ENCODE assay signal across 8 cellular contexts in genomic region chr1:175023043-175023921, GRCh38. TPM values are rescaled to one million over a fixed set of nuclear protein-coding genes. Genes with fewer than 3 reads are reported as not detected.
DNase-seq lines count a peak whose midpoint lies in the region; ATAC-seq and TF ChIP-seq lines count a peak whose summit lies in the region.

TSS of gene MRPS14 (minus strand) at chr1:175023425. CDS start at chr1:175023408, 17 bp downstream.

- H3K9me3 Mint-ChIP-seq in WTC11: peaks cover 6% of the 10 kb centered on the region
- H3K9me3 Mint-ChIP-seq in immature natural killer cell: peaks cover 0 to 5% (median 0%) of the 10 kb centered on the region in 6 donors

- H3K27me3 Mint-ChIP-seq in WTC11 (ENCODE audit: low read depth) (no peaks in the 10 kb centered on the region), immature natural killer cell (ENCODE audit: low read depth in 3 of 3) (peaks cover 4 to 16% (median 8%) of the 10 kb centered on the region in 3 donors)

- peak; percentile 98 for DNase-seq in AG08395 (ENCODE audit: low spot score)
- DNase-seq in NCI-H226: peak; percentile 94
- peak; percentile 99 for DNase-seq in WTC11 (ENCODE audit: low spot score)
- DNase-seq in cardiac fibroblast (ENCODE audit: low read depth in 2 of 2): peak; percentile 99
- peak; percentile 97 to 98 (median 97) for DNase-seq in immature natural killer cell
- DNase-seq in smooth muscle cell of the brain vasculature (ENCODE audit: low read depth, low spot score): peak; percentile 98

- CTCF ChIA-PET in WTC11 (lab: Charles Lee): interaction anchor here (0.7 to 2.7 kb wide), 7 partner anchors 24 to 410 kb away, joined by 3 to 24 read pairs (median 10); partner anchors contain the start of gene CACYBP

- H3K27ac Mint-ChIP-seq in WTC11 (peak within 1 kb of the TSS; percentile 97), immature natural killer cell (peak within 1 kb of the TSS; percentile 93 to 99 (median 96))

- H3K4me3 Mint-ChIP-seq in WTC11: peak within 1 kb of the TSS; percentile 98
- peak within 1 kb of the TSS; percentile 91 to 98 (median 96) for H3K4me3 Mint-ChIP-seq in immature natural killer cell

- H3K36me3 Mint-ChIP-seq in WTC11 (peaks cover 1% of the 10 kb centered on the region; the same call in 1 of the 2 replicates), immature natural killer cell (peaks cover 0 to 8% (median 7%) of the 10 kb centered on the region in 3 donors)

- ATAC-seq in GM18909 (IDR thresholded peaks at IDR 0.05; ENCODE audit: poor library complexity, unreplicated experiment) (peak; percentile 94), HG03175 (IDR thresholded peaks at IDR 0.05; ENCODE audit: unreplicated experiment) (peak; percentile 94), WTC11 (peak; percentile 97)

- H3K4me3 ChIP-seq in cardiac fibroblast (replicated peaks in 1 of 2; ENCODE audit: low read depth in 2 of 2, low read length in 2 of 2): peak within 1 kb of the TSS; percentile 91 to 97

- H3K4me1 Mint-ChIP-seq in WTC11 (peaks cover 4% of the 10 kb centered on the region), immature natural killer cell (peaks cover 27 to 32% of the 10 kb centered on the region in 2 donors)

- POLR2A ChIA-PET in WTC11 (lab: Charles Lee): interaction anchor here (0.5 to 2.0 kb wide), 10 partner anchors 11 to 291 kb away, joined by 3 to 27 read pairs (median 4); partner anchors contain the start of gene CACYBP

- no peak for TF ChIP-seq CTCF in WTC11 (IDR thresholded peaks at IDR 0.05)
- no peak for TF ChIP-seq CTCF in cardiac fibroblast (IDR thresholded peaks at IDR 0.05; ENCODE audit: low read depth, low read length)

TF ChIP-seq in WTC11, 78 proteins besides CTCF, POLR2A, EP300 and RAD21 (continues in another document):
- TF ChIP-seq ETV6 (CRISPR knock-in tag; IDR thresholded peaks at IDR 0.05): peak; percentile 83
- TF ChIP-seq ATF2 (CRISPR knock-in tag; IDR thresholded peaks at IDR 0.05; ENCODE audit: borderline replicate concordance, low read depth): no peak
- no peak for TF ChIP-seq ZNF219 (CRISPR knock-in tag; IDR thresholded peaks at IDR 0.05; ENCODE audit: borderline replicate concordance)
- TF ChIP-seq, protein P1, sequence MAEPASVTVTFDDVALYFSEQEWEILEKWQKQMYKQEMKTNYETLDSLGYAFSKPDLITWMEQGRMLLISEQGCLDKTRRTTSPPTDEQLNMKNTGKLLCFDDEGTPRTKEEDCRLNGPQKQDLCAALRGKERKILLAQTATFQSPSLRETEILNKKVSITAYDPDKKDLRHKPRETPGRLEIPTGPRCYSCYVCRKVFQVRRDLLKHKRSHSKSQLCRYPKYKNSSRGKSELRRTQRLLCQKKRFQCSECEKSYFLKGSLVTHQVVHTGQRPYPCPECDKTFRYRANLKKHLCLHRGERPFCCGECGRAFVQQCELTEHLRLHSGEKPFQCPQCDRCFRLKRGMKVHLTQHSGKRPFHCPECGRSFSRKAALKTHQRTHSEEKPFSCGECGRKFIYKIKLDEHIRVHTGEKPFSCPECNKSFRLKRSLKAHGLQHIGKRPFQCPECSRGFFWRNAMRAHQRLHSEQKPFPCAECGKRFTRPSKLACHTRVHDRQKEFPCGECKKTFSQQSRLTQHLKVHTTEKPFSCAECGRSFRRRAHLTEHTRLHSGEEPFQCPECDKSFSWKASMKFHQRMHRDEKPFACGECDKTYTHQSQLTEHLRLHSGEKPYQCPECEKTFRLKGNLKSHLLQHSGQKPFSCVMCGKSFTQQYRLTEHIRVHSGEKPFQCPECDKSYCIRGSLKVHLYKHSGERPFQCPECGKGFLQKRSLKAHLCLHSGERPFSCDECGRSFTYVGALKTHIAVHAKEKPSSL (CRISPR knock-in tag; conservative IDR thresholded peaks at IDR 0.05): no peak
- TF ChIP-seq JAZF1 (CRISPR knock-in tag; IDR thresholded peaks at IDR 0.05): no peak
- TF ChIP-seq CREM (CRISPR knock-in tag; IDR thresholded peaks at IDR 0.05): peak; percentile 55; the same call in 1 of the 2 replicates
- no peak for TF ChIP-seq USF1 (CRISPR knock-in tag; IDR thresholded peaks at IDR 0.05)
- TF ChIP-seq SP1 (CRISPR knock-in tag; conservative IDR thresholded peaks at IDR 0.05): peak; percentile 96
- 0 out of 2 replicates have a peak, but pooled peaks have one; percentile 73 for TF ChIP-seq KAT7 (CRISPR knock-in tag; IDR thresholded peaks at IDR 0.05; ENCODE audit: borderline replicate concordance)
- no peak for TF ChIP-seq ZNF138 (CRISPR knock-in tag; conservative IDR thresholded peaks at IDR 0.05)
- no peak for TF ChIP-seq RORB (CRISPR knock-in tag; IDR thresholded peaks at IDR 0.05)
- no peak for TF ChIP-seq ZNF416 (CRISPR knock-in tag; IDR thresholded peaks at IDR 0.05)
- TF ChIP-seq, protein P2, sequence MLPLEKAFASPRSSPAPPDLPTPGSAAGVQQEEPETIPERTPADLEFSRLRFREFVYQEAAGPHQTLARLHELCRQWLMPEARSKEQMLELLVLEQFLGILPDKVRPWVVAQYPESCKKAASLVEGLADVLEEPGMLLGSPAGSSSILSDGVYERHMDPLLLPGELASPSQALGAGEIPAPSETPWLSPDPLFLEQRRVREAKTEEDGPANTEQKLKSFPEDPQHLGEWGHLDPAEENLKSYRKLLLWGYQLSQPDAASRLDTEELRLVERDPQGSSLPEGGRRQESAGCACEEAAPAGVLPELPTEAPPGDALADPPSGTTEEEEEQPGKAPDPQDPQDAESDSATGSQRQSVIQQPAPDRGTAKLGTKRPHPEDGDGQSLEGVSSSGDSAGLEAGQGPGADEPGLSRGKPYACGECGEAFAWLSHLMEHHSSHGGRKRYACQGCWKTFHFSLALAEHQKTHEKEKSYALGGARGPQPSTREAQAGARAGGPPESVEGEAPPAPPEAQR (CRISPR knock-in tag; IDR thresholded peaks at IDR 0.05): no peak
- TF ChIP-seq FOXP1 (CRISPR knock-in tag; IDR thresholded peaks at IDR 0.05; ENCODE audit: borderline replicate concordance): no peak; the same call in 1 of the 2 replicates
- TF ChIP-seq TEAD4 (CRISPR knock-in tag; IDR thresholded peaks at IDR 0.05): no peak
- TF ChIP-seq, protein P3, sequence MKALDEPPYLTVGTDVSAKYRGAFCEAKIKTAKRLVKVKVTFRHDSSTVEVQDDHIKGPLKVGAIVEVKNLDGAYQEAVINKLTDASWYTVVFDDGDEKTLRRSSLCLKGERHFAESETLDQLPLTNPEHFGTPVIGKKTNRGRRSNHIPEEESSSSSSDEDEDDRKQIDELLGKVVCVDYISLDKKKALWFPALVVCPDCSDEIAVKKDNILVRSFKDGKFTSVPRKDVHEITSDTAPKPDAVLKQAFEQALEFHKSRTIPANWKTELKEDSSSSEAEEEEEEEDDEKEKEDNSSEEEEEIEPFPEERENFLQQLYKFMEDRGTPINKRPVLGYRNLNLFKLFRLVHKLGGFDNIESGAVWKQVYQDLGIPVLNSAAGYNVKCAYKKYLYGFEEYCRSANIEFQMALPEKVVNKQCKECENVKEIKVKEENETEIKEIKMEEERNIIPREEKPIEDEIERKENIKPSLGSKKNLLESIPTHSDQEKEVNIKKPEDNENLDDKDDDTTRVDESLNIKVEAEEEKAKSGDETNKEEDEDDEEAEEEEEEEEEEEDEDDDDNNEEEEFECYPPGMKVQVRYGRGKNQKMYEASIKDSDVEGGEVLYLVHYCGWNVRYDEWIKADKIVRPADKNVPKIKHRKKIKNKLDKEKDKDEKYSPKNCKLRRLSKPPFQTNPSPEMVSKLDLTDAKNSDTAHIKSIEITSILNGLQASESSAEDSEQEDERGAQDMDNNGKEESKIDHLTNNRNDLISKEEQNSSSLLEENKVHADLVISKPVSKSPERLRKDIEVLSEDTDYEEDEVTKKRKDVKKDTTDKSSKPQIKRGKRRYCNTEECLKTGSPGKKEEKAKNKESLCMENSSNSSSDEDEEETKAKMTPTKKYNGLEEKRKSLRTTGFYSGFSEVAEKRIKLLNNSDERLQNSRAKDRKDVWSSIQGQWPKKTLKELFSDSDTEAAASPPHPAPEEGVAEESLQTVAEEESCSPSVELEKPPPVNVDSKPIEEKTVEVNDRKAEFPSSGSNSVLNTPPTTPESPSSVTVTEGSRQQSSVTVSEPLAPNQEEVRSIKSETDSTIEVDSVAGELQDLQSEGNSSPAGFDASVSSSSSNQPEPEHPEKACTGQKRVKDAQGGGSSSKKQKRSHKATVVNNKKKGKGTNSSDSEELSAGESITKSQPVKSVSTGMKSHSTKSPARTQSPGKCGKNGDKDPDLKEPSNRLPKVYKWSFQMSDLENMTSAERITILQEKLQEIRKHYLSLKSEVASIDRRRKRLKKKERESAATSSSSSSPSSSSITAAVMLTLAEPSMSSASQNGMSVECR (CRISPR knock-in tag; IDR thresholded peaks at IDR 0.05; ENCODE audit: borderline replicate concordance): peak; percentile 62; the same call in 1 of the 2 replicates
- TF ChIP-seq, protein P4, sequence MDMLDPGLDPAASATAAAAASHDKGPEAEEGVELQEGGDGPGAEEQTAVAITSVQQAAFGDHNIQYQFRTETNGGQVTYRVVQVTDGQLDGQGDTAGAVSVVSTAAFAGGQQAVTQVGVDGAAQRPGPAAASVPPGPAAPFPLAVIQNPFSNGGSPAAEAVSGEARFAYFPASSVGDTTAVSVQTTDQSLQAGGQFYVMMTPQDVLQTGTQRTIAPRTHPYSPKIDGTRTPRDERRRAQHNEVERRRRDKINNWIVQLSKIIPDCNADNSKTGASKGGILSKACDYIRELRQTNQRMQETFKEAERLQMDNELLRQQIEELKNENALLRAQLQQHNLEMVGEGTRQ (CRISPR knock-in tag; IDR thresholded peaks at IDR 0.05): no peak
- no peak for TF ChIP-seq ZNF263 (CRISPR knock-in tag; IDR thresholded peaks at IDR 0.05; ENCODE audit: low read depth)

RNA-seq across cellular contexts. Expression of gene MRPS14, which starts in this region (rescaled TPM):
- 30.4 to 33.1 TPM (median 32.1 TPM) in 3 replicates for total RNA-seq in WTC11 (2021)
- 10 to 100 TPM; 42.5 to 52.1 (median 44.4) TPM for polyA plus RNA-seq in immature natural killer cell

Comparison
In these comparisons a context has a peak if more than half of its experiments do, and no peak if none do; other contexts are left out.
1. Peak in every context shown above with its lines: DNase-seq, ATAC-seq and H3K4me3 ChIP-seq.